1 cellular context compared by ENCODE assay signal in genomic region chr1:64823691-64824476, GRCh38.
A peak's percentile ranks its signal among the peaks of the same experiment; 100 is the strongest.
TF ChIP-seq lines count a peak whose summit lies in the region.

No MANE protein-coding gene starts in this region.

TF ChIP-seq in HepG2, 621 proteins besides CTCF, POLR2A, EP300 and RAD21 (continued from another document and continues in another):
- TF ChIP-seq PBX2 (CRISPR knock-in tag; IDR thresholded peaks at IDR 0.05) (0 out of 2 replicates have a peak, but pooled peaks have one; percentile 20), USF2 (IDR thresholded peaks at IDR 0.05; ENCODE audit: low read depth, low read length) (no peak), USF2 (CRISPR knock-in tag; IDR thresholded peaks at IDR 0.05; ENCODE audit: borderline replicate concordance) (no peak), THRA (CRISPR knock-in tag; IDR thresholded peaks at IDR 0.05; ENCODE audit: borderline replicate concordance) (peak; percentile 53; the same call in 1 of the 2 replicates), BORCS8-MEF2B (CRISPR knock-in tag; IDR thresholded peaks at IDR 0.05) (no peak), PRMT3 (CRISPR knock-in tag; IDR thresholded peaks at IDR 0.05; ENCODE audit: borderline replicate concordance, low read depth) (no peak), PREB (CRISPR knock-in tag; IDR thresholded peaks at IDR 0.05) (no peak), RARG (CRISPR knock-in tag; IDR thresholded peaks at IDR 0.05; ENCODE audit: low read depth) (no peak), TARDBP (CRISPR knock-in tag; IDR thresholded peaks at IDR 0.05) (0 out of 2 replicates have a peak, but pooled peaks have one; percentile 27), ZNF792 (CRISPR knock-in tag; IDR thresholded peaks at IDR 0.05) (no peak), ELF3 (CRISPR knock-in tag; IDR thresholded peaks at IDR 0.05) (0 out of 2 replicates have a peak, but pooled peaks have one; percentile 36), NFE2 (CRISPR knock-in tag; IDR thresholded peaks at IDR 0.05) (no peak), HDAC2 (CRISPR knock-in tag; IDR thresholded peaks at IDR 0.05) (0 out of 2 replicates have a peak, but pooled peaks have one; percentile 21), KLF11 (CRISPR knock-in tag; IDR thresholded peaks at IDR 0.05) (no peak), TGIF2 (CRISPR knock-in tag; IDR thresholded peaks at IDR 0.05) (peak; percentile 64; the same call in 1 of the 2 replicates), ZNF7 (CRISPR knock-in tag; IDR thresholded peaks at IDR 0.05) (no peak), CBX2 (IDR thresholded peaks at IDR 0.05; ENCODE audit: low read depth, low read length) (no peak), CBX2 (CRISPR knock-in tag; IDR thresholded peaks at IDR 0.05; ENCODE audit: low read depth) (no peak), PAF1 (CRISPR knock-in tag; IDR thresholded peaks at IDR 0.05) (no peak), MXD4 (CRISPR knock-in tag; IDR thresholded peaks at IDR 0.05) (no peak), ZNF503 (CRISPR knock-in tag; IDR thresholded peaks at IDR 0.05) (no peak), HNRNPUL1 (IDR thresholded peaks at IDR 0.05; ENCODE audit: low read depth, low read length) (no peak), NCOR1 (IDR thresholded peaks at IDR 0.05; ENCODE audit: borderline replicate concordance, low read length) (no peak), ZSCAN21 (CRISPR knock-in tag; IDR thresholded peaks at IDR 0.05; ENCODE audit: borderline replicate concordance) (no peak), IRF2 (CRISPR knock-in tag; IDR thresholded peaks at IDR 0.05) (peak; percentile 55; the same call in 1 of the 2 replicates), ZBTB42 (CRISPR knock-in tag; IDR thresholded peaks at IDR 0.05) (no peak), CENPX (CRISPR knock-in tag; IDR thresholded peaks at IDR 0.05) (no peak), KDM6A (CRISPR knock-in tag; IDR thresholded peaks at IDR 0.05; ENCODE audit: low read depth) (no peak), ZNF460 (CRISPR knock-in tag; IDR thresholded peaks at IDR 0.05; ENCODE audit: borderline replicate concordance) (no peak), MIER2 (CRISPR knock-in tag; IDR thresholded peaks at IDR 0.05) (no peak), ZNF160 (CRISPR knock-in tag; IDR thresholded peaks at IDR 0.05) (no peak), BCL3 (CRISPR knock-in tag; IDR thresholded peaks at IDR 0.05) (no peak), HCFC1 (IDR thresholded peaks at IDR 0.05; ENCODE audit: low read depth, low read length) (no peak), PTBP1 (IDR thresholded peaks at IDR 0.05; ENCODE audit: low read depth, low read length, poor library complexity, severe bottlenecking) (no peak), ZNF441 (CRISPR knock-in tag; IDR thresholded peaks at IDR 0.05; ENCODE audit: borderline replicate concordance) (no peak), CREB1 (IDR thresholded peaks at IDR 0.05) (no peak), CREB1 (CRISPR knock-in tag; IDR thresholded peaks at IDR 0.05) (0 out of 2 replicates have a peak, but pooled peaks have one; percentile 23), ZSCAN5A (CRISPR knock-in tag; IDR thresholded peaks at IDR 0.05; ENCODE audit: borderline replicate concordance) (0 out of 2 replicates have a peak, but pooled peaks have one; percentile 31), SAFB2 (CRISPR knock-in tag; IDR thresholded peaks at IDR 0.05; ENCODE audit: borderline replicate concordance, low read depth) (no peak), HOXD1 (CRISPR knock-in tag; IDR thresholded peaks at IDR 0.05) (no peak), ZKSCAN8 (CRISPR knock-in tag; IDR thresholded peaks at IDR 0.05; ENCODE audit: borderline replicate concordance) (0 out of 2 replicates have a peak, but pooled peaks have one; percentile 34), ZNF775 (CRISPR knock-in tag; IDR thresholded peaks at IDR 0.05; ENCODE audit: borderline replicate concordance) (no peak), ZNF691 (CRISPR knock-in tag; IDR thresholded peaks at IDR 0.05; ENCODE audit: borderline replicate concordance, low read depth) (no peak), ZNF704 (CRISPR knock-in tag; IDR thresholded peaks at IDR 0.05; ENCODE audit: borderline replicate concordance) (no peak), ZNF468 (CRISPR knock-in tag; IDR thresholded peaks at IDR 0.05) (no peak), CSRNP1 (CRISPR knock-in tag; IDR thresholded peaks at IDR 0.05) (no peak), ARID3A (IDR thresholded peaks at IDR 0.05; ENCODE audit: low read depth, low read length) (no peak), BCL6 (CRISPR knock-in tag; IDR thresholded peaks at IDR 0.05) (0 out of 2 replicates have a peak, but pooled peaks have one; percentile 12), ZNF3 (CRISPR knock-in tag; IDR thresholded peaks at IDR 0.05) (0 out of 2 replicates have a peak, but pooled peaks have one; percentile 23), HES4 (CRISPR knock-in tag; IDR thresholded peaks at IDR 0.05; ENCODE audit: borderline replicate concordance) (no peak), ZNF12 (CRISPR knock-in tag; IDR thresholded peaks at IDR 0.05) (no peak)
